In genomic region chr3:46682974-46683373, GRCh38 we compare ENCODE assay signal across 36 cellular contexts. TPM values are rescaled to one million over a fixed set of nuclear protein-coding genes. Genes with fewer than 3 reads are reported as not detected.
"Had no signal": no experiment of that assay in that cellular context is flagged by ENCODE, and none has a peak within 500 bp of the region (broad histone marks: within the 10 kb centered on the region; RNA-seq: fewer than 3 reads in every experiment).

No MANE protein-coding gene starts in this region.

- H3K27me3 ChIP-seq: adrenal gland, ascending aorta, body of pancreas, brain microvascular endothelial cell, breast epithelium, cardiac muscle cell had no signal

- H3K36me3 ChIP-seq: adrenal gland, brain microvascular endothelial cell, breast epithelium, cardiac muscle cell had no signal

- ATAC-seq: activated naive CD4-positive, alpha-beta T cell treated with anti-CD3 and anti-CD28 coated beads, Interleukin-2, amount 50 U/mL, for 72 hours; activated naive CD8-positive, alpha-beta T cell treated with anti-CD3 and anti-CD28 coated beads, Interleukin-2, amount 50 U/mL, for 24 hours; activated T-cell treated with anti-CD3 and anti-CD28 coated beads, Interleukin-2, amount 50 U/mL, for 4 hours; activated T-cell treated with anti-CD3 and anti-CD28 coated beads, Interleukin-2, amount 50 U/mL, for 72 hours; activated T-helper 17 cell treated with anti-CD3 and anti-CD28 coated beads, Interleukin-2, amount 50 U/mL, for 72 hours; body of pancreas had no signal

- DNase-seq: activated effector memory CD4-positive, alpha-beta T cell treated with anti-CD3 and anti-CD28 coated beads, Interleukin-2, amount 50 U/mL, for 16 hours; activated effector memory CD4-positive, alpha-beta T cell treated with Interleukin-2 at 50 U/mL for 16 hours; activated gamma-delta T cell; activated gamma-delta T cell treated with Interleukin-2 at 50 U/mL for 16 hours; activated naive CD4-positive, alpha-beta T cell; activated naive CD4-positive, alpha-beta T cell treated with anti-CD3 and anti-CD28 coated beads for 36 hours; activated naive CD4-positive, alpha-beta T cell treated with anti-CD3 and anti-CD28 coated beads, Interleukin-2, amount 10 ng/mL, durations not matched to agents 7 days and 5 days; activated naive CD4-positive, alpha-beta T cell treated with anti-CD3 and anti-CD28 coated beads, Interleukin-2, amount 50 U/mL, for 16 hours; activated naive CD4-positive, alpha-beta T cell treated with Interleukin-2 at 50 U/mL for 16 hours; activated naive CD8-positive, alpha-beta T cell treated with anti-CD3 and anti-CD28 coated beads for 36 hours; activated naive CD8-positive, alpha-beta T cell treated with anti-CD3 and anti-CD28 coated beads, Interleukin-2, amount 10 ng/mL, durations not matched to agents 7 days and 5 days; activated naive CD8-positive, alpha-beta T cell treated with anti-CD3 and anti-CD28 coated beads, Interleukin-2, amount 50 U/mL, for 24 hours; activated T-cell treated with anti-CD3 and anti-CD28 coated beads, Interleukin-2, amount 50 U/mL, for 4 hours; activated T-cell treated with anti-CD3 and anti-CD28 coated beads, Interleukin-2, amount 50 U/mL, for 48 hours; activated T-cell treated with anti-CD3 and anti-CD28 coated beads, Interleukin-2, amount 50 U/mL, for 72 hours; adrenal gland; amniotic stem cell; amygdala; anterior cingulate cortex; aorta; body of pancreas; brain microvascular endothelial cell; caudate nucleus; central memory CD4-positive, alpha-beta T cell; cerebellar nuclear complex had no signal

- H3K9me3 ChIP-seq: adrenal gland, ascending aorta, body of pancreas, breast epithelium had no signal

- FAIRE-seq: astrocyte, bronchial epithelial cell, colon had no signal

- H3K4me1 ChIP-seq: adrenal gland, ascending aorta, body of pancreas, breast epithelium had no signal

- H3K4me3 ChIP-seq: adrenal gland, ascending aorta, body of pancreas, breast epithelium, cardiac muscle cell had no signal

- H3K27ac ChIP-seq: adrenal gland, ascending aorta, body of pancreas, brain microvascular endothelial cell, breast epithelium, cardiac muscle cell had no signal

RNA-seq across cellular contexts. Expression of gene TMIE, which starts 18.2 kb away (rescaled TPM):
- total RNA-seq: activated T-helper 1 cell treated with anti-CD3 and anti-CD28 coated beads, Interleukin-12 subunit alpha, Interleukin-12 subunit beta, Interleukin-2, Interleukin-4 antibody, amounts not matched to agents 30 ng/mL and 10 ng/mL and 1 ng/mL, durations not matched to agents 14 hours and 24 hours and 36 hours; activated T-helper 2 cell treated with anti-CD3 and anti-CD28 coated beads, Interferon-gamma antibody, Interleukin-2, Interleukin-4, amounts not matched to agents 10 μg/mL and 5 μg/mL and 100 μg/mL, durations not matched to agents 14 hours and 24 hours and 36 hours; body of pancreas; breast epithelium had no signal

RNA-seq across cellular contexts. Expression of gene PRSS50, which starts 34.7 kb away (rescaled TPM):
- total RNA-seq: activated naive CD4-positive, alpha-beta T cell treated with anti-CD3 and anti-CD28 coated beads for 36 hours; activated naive CD4-positive, alpha-beta T cell treated with anti-CD3 and anti-CD28 coated beads, Interleukin-2, amount 50 U/mL, for 72 hours; activated naive CD8-positive, alpha-beta T cell treated with anti-CD3 and anti-CD28 coated beads for 36 hours; activated naive CD8-positive, alpha-beta T cell treated with anti-CD3 and anti-CD28 coated beads, Interleukin-2, amount 10 ng/mL, durations not matched to agents 7 days and 5 days; activated T-cell treated with anti-CD3 and anti-CD28 coated beads, Interleukin-2, amount 50 U/mL, for 4 hours; activated T-helper 1 cell treated with anti-CD3 and anti-CD28 coated beads, Interleukin-12 subunit alpha, Interleukin-12 subunit beta, Interleukin-2, Interleukin-4 antibody, amounts not matched to agents 30 ng/mL and 10 ng/mL and 1 ng/mL, durations not matched to agents 14 hours and 24 hours and 36 hours; activated T-helper 2 cell treated with anti-CD3 and anti-CD28 coated beads, Interferon-gamma antibody, Interleukin-2, Interleukin-4, amounts not matched to agents 10 μg/mL and 5 μg/mL and 100 μg/mL, durations not matched to agents 14 hours and 24 hours and 36 hours; aorta; ascending aorta; astrocyte; bronchial epithelial cell; chondrocyte had no signal
